Comparison of ENCODE assay signal across 21 cellular contexts in the genomic region with DNA sequence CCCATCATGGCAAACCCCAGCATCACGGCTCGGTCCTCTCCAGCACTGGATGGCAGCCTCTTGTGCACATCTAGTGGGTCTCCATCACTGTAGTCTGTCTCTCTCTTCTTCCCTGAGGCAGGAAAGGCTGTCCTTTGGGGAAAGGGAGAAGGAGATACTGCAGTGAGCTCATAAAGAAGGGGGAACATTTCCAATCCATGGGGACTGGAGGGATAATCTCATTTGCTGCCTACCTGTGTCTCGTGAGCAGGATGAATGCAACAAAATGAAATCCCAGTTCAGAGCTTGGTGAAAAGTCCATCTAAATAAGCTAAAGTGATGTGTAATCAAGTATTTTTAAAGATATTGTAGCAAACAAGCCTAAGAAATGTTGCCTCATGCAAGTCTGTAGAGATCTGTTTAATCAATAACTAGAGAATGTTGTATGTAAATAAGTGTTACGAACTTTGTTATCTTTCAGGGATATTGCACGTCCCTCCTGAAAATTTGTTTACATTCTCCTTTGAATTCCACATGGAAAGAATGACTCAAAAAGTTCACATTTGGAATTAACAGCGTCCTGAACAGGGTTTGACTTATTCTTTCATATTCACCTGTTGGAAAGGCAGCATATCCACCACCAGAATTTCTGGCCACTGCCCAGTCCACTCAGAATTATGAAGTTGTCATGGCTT. TPM values are rescaled to one million over a fixed set of nuclear protein-coding genes. Genes with fewer than 3 reads are reported as not detected.
A peak's percentile ranks its signal among the peaks of the same experiment; 100 is the strongest.
DNase-seq lines count a peak whose midpoint lies in the region; ATAC-seq, FAIRE-seq and TF ChIP-seq lines count a peak whose summit lies in the region.
"Had no signal": no experiment of that assay in that cellular context is flagged by ENCODE, and none has a peak within 500 bp of the region (broad histone marks: within the 10 kb centered on the region; RNA-seq: fewer than 3 reads in every experiment).

A gene with protein sequence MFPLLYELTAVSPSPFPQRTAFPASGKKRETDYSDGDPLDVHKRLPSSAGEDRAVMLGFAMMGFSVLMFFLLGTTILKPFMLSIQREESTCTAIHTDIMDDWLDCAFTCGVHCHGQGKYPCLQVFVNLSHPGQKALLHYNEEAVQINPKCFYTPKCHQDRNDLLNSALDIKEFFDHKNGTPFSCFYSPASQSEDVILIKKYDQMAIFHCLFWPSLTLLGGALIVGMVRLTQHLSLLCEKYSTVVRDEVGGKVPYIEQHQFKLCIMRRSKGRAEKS (minus strand): TSS at position 312 of the 674 bp plus-strand sequence. CDS start 124 bp downstream, at position 188.

- H3K4me1 ChIP-seq in A549 = 0 out of 3 replicates have a peak, but pooled peaks cover 5% of the 10 kb centered on the region
- H3K4me1 ChIP-seq: BLaER1, SJSA1 had no signal

- TF ChIP-seq EP300 in A549 (IDR thresholded peaks at IDR 0.05) = no peak

- H3K4me3 ChIP-seq in A549 = no peak within 1 kb of the TSS
- H3K4me3 ChIP-seq: BLaER1, MG63, SJSA1 had no signal

- H3K36me3 Mint-ChIP-seq in WTC11 = peaks cover 6% of the 10 kb centered on the region
- peaks cover 23% of the 10 kb centered on the region for H3K36me3 Mint-ChIP-seq in neural crest cell (ENCODE audit: low read depth)
- H3K36me3 Mint-ChIP-seq in activated naive CD4-positive, alpha-beta T cell treated with anti-CD3 and anti-CD28 coated beads, Interleukin-2, amount 10 ng/mL, durations not matched to agents 7 days and 5 days = no peaks in the 10 kb centered on the region

- CTCF ChIA-PET in A549 (lab: Yijun Ruan, JAX) = no interaction called here
- CTCF ChIA-PET in WTC11 (lab: Charles Lee) = no interaction called here
- CTCF ChIA-PET in activated naive CD4-positive, alpha-beta T cell treated with anti-CD3 and anti-CD28 coated beads, Interleukin-2, amount 10 ng/mL, durations not matched to agents 7 days and 5 days (lab: Charles Lee) = no interaction called here

- POLR2A ChIA-PET in A549 (lab: Yijun Ruan, JAX) = no interaction called here
- POLR2A ChIA-PET in WTC11 (lab: Charles Lee) = no interaction called here

- no peak for TF ChIP-seq RAD21 in A549 (conservative IDR thresholded peaks at IDR 0.05 in 1 of 2, IDR thresholded peaks at IDR 0.05 in 1 of 2)

- no peak for TF ChIP-seq CTCF in A549 (IDR thresholded peaks at IDR 0.05)
- TF ChIP-seq CTCF in WTC11 (IDR thresholded peaks at IDR 0.05) = no peak
- no peak for TF ChIP-seq CTCF in neural crest cell (conservative IDR thresholded peaks at IDR 0.05)

- 47% methylated on average over 6 of the region's 6 CpGs for WGBS in A549 (ENCODE audit: missing lambda C conversion rate)

- H3K4me3 Mint-ChIP-seq in WTC11 (no peak within 1 kb of the TSS), neural crest cell (no peak within 1 kb of the TSS)
- H3K4me3 Mint-ChIP-seq in activated naive CD4-positive, alpha-beta T cell treated with anti-CD3 and anti-CD28 coated beads, Interleukin-2, amount 10 ng/mL, durations not matched to agents 7 days and 5 days = no peak within 1 kb of the TSS
- H3K4me3 Mint-ChIP-seq: CD4-positive, alpha-beta T cell had no signal

- TF ChIP-seq POLR2A in A549 (IDR thresholded peaks at IDR 0.05; ENCODE audit: low read length) = no peak

- no peak for ATAC-seq in A549
- no peak for ATAC-seq in WTC11
- peak; percentile 31 for ATAC-seq in left colon
- no peak for ATAC-seq in HG03521 (IDR thresholded peaks at IDR 0.05; ENCODE audit: unreplicated experiment)
- ATAC-seq in HG02678 (IDR thresholded peaks at IDR 0.05; ENCODE audit: unreplicated experiment) = no peak

- intact Hi-C loops in left colon (cut with DNase I, micrococcal nuclease) = no loop called here

- no peaks in the 10 kb centered on the region for H3K27me3 Mint-ChIP-seq in WTC11 (ENCODE audit: low read depth)
- no peaks in the 10 kb centered on the region for H3K27me3 Mint-ChIP-seq in neural crest cell (ENCODE audit: low read depth)
- H3K27me3 Mint-ChIP-seq in activated naive CD4-positive, alpha-beta T cell treated with anti-CD3 and anti-CD28 coated beads, Interleukin-2, amount 10 ng/mL, durations not matched to agents 7 days and 5 days = no peaks in the 10 kb centered on the region
- H3K27me3 Mint-ChIP-seq: CD4-positive, alpha-beta T cell had no signal

- H3K4me2 ChIP-seq in A549 = peak within 1 kb of the TSS; percentile 49; the same call in 2 of the 3 replicates
- H3K4me2 ChIP-seq: BLaER1 had no signal

- H3K27ac Mint-ChIP-seq in WTC11 = no peak within 1 kb of the TSS
- H3K27ac Mint-ChIP-seq in neural crest cell (ENCODE audit: unreplicated experiment) = peak within 1 kb of the TSS; percentile 58
- H3K27ac Mint-ChIP-seq in activated naive CD4-positive, alpha-beta T cell treated with anti-CD3 and anti-CD28 coated beads, Interleukin-2, amount 10 ng/mL, durations not matched to agents 7 days and 5 days = no peak within 1 kb of the TSS
- H3K27ac Mint-ChIP-seq: CD4-positive, alpha-beta T cell had no signal

- H3K9me3 ChIP-seq in A549 = no peaks in the 10 kb centered on the region
- H3K9me3 ChIP-seq: BLaER1, MG63, SJSA1 had no signal

- no peak for FAIRE-seq in A549 (lab: Jason Lieb, UNC)
- FAIRE-seq: G401.6, H1 had no signal

- H3K4me1 Mint-ChIP-seq in WTC11 (no peaks in the 10 kb centered on the region), neural crest cell (peaks cover 4% of the 10 kb centered on the region)
- no peaks in the 10 kb centered on the region for H3K4me1 Mint-ChIP-seq in activated naive CD4-positive, alpha-beta T cell treated with anti-CD3 and anti-CD28 coated beads, Interleukin-2, amount 10 ng/mL, durations not matched to agents 7 days and 5 days

- peak within 1 kb of the TSS in 1 of 2 experiments; percentile 23; a peak in 1 of 6 replicates for H3K27ac ChIP-seq in A549
- H3K27ac ChIP-seq: BLaER1, HL-60, SJSA1 had no signal

- H3K9me3 Mint-ChIP-seq in WTC11 = no peaks in the 10 kb centered on the region
- peaks cover 6% of the 10 kb centered on the region for H3K9me3 Mint-ChIP-seq in neural crest cell
- no peaks in the 10 kb centered on the region for H3K9me3 Mint-ChIP-seq in activated naive CD4-positive, alpha-beta T cell treated with anti-CD3 and anti-CD28 coated beads, Interleukin-2, amount 10 ng/mL, durations not matched to agents 7 days and 5 days
- H3K9me3 Mint-ChIP-seq: CD4-positive, alpha-beta T cell had no signal

- DNase-seq in A549 (ENCODE audit: low read depth in 1 of 2, low spot score in 1 of 2) (no peak), WTC11 (ENCODE audit: low spot score) (no peak), left colon (no peak), neural crest cell (ENCODE audit: low read depth, low spot score) (no peak), NCI-H2196 (lab: John Stamatoyannopoulos, UW; ENCODE audit: unreplicated experiment) (no peak)
- DNase-seq in activated naive CD4-positive, alpha-beta T cell treated with anti-CD3 and anti-CD28 coated beads, Interleukin-2, amount 10 ng/mL, durations not matched to agents 7 days and 5 days = no peak
- DNase-seq: CD4-positive, alpha-beta T cell; HCEC 1CT; KBM-7; MG63; NCI-H2029; NCI-H526 treated with DMSO at 0.1 percent for 48 hours; Right ventricle myocardium superior; RPMI8226 had no signal

TF ChIP-seq in A549, 52 proteins besides CTCF, POLR2A, EP300 and RAD21 (continues in another document):
- TF ChIP-seq RCOR1 (IDR thresholded peaks at IDR 0.05; ENCODE audit: low read depth, low read length) = no peak
- no peak for TF ChIP-seq MAZ (IDR thresholded peaks at IDR 0.05; ENCODE audit: borderline replicate concordance, low read depth, low read length)
- TF ChIP-seq TFCP2L1 (CRISPR knock-in tag; IDR thresholded peaks at IDR 0.05) = no peak
- TF ChIP-seq FOSL2 (IDR thresholded peaks at IDR 0.05) = no peak
- TF ChIP-seq FOSL2 (CRISPR knock-in tag; IDR thresholded peaks at IDR 0.05) = no peak

TF ChIP-seq in WTC11, 78 proteins besides CTCF, POLR2A, EP300 and RAD21:
- TF ChIP-seq SOX15 (CRISPR knock-in tag; IDR thresholded peaks at IDR 0.05) = no peak
- TF ChIP-seq, protein P1, sequence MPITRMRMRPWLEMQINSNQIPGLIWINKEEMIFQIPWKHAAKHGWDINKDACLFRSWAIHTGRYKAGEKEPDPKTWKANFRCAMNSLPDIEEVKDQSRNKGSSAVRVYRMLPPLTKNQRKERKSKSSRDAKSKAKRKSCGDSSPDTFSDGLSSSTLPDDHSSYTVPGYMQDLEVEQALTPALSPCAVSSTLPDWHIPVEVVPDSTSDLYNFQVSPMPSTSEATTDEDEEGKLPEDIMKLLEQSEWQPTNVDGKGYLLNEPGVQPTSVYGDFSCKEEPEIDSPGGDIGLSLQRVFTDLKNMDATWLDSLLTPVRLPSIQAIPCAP (CRISPR knock-in tag; IDR thresholded peaks at IDR 0.05) = no peak
- TF ChIP-seq NFYB (CRISPR knock-in tag; conservative IDR thresholded peaks at IDR 0.05; ENCODE audit: low read depth) = no peak
- TF ChIP-seq ESRRA (CRISPR knock-in tag; IDR thresholded peaks at IDR 0.05; ENCODE audit: borderline replicate concordance) = no peak
- no peak for TF ChIP-seq HMGA2 (CRISPR knock-in tag; IDR thresholded peaks at IDR 0.05)
- peak; percentile 95 for TF ChIP-seq GABPB1 (CRISPR knock-in tag; IDR thresholded peaks at IDR 0.05)
- no peak for TF ChIP-seq MYBL2 (CRISPR knock-in tag; IDR thresholded peaks at IDR 0.05)
TF ChIP-seq in WTC11: peak in this region for 1.

RNA-seq across cellular contexts. Expression of the gene that starts here (rescaled TPM):
- polyA plus RNA-seq in A549 (2011; rRNA removed) (2.8 and 3.3 TPM in 2 replicates), A549 (2017; fragmentation: RNase III; extraction: RNeasy Plus Mini Kit Qiagen cat#74134 plus additional on column Dnase treatment) (1.3 to 1.7 TPM (median 1.4 TPM) in 3 replicates)
- 0.91 and 0.94 TPM in 2 replicates for polyA plus RNA-seq in A549 (2012; cell fraction: cytosol; rRNA removed)
- polyA plus RNA-seq in A549 (2012; cell fraction: nucleus; rRNA removed) = 1.8 and 1.9 TPM in 2 replicates
- 1.7 and 2.4 TPM in 2 replicates for polyA minus RNA-seq in A549 (2011; rRNA and poly(A)+ RNA removed)
- total RNA-seq in WTC11 (2021) (1.7 to 2.3 TPM (median 2.2 TPM) in 3 replicates), left colon (1 to 10 TPM; 1.5 to 2.4 TPM), neural crest cell (3.1 and 3.3 TPM in 2 replicates)
